ENCODE assay signal across 8 cellular contexts in the genomic region with DNA sequence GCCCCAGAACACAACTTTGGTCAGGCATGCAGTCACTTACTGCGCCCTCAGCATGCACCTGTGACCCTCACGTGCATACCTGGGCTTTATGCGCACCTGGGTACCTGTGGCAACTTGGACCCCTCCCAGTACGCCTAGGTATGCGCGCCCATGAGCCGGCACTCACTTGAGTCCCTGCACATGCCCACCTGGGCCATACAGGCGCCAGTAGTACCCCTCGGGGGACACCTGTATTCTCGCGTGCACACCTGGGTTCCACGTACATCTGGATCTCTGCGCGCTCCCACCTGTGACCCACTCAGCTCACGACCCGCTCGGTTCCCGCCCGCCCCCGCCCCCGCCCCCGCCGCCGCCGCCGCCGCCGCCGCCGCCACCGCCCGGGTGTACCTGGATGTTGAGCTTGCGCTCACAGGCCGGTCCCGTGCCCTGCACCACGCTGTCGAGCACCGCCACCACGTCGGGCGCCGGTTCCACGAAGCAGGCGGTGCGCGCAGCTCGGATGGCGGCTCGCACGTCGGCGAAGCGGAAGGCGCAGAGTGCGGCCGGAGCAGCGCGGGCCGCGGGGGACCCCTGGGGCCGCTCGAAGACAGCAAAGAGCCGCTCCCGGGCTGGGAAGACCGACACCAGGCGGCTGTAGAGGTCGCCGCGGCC. TPM values are rescaled to one million over a fixed set of nuclear protein-coding genes. Genes with fewer than 3 reads are reported as not detected.
DNase-seq lines count a peak whose midpoint lies in the region; ATAC-seq, FAIRE-seq and TF ChIP-seq lines count a peak whose summit lies in the region.

No MANE protein-coding gene starts in this region.

- H3K9me3 ChIP-seq in CD4-positive, alpha-beta memory T cell (ENCODE audit: control insufficient read depth in 1 of 2, low read length in 2 of 2), result no peaks in the 10 kb centered on the region
- H3K9me3 ChIP-seq in PC-9 (ENCODE audit: insufficient read depth, low read depth), result no peaks in the 10 kb centered on the region
- no peaks in the 10 kb centered on the region for H3K9me3 ChIP-seq in pancreas

- TF ChIP-seq CTCF in PC-9 (conservative IDR thresholded peaks at IDR 0.05) (no peak), fibroblast of pulmonary artery (IDR thresholded peaks at IDR 0.05; ENCODE audit: low read length, missing control alignments) (no peak), pancreas (IDR thresholded peaks at IDR 0.05) (no peak), foreskin keratinocyte (conservative IDR thresholded peaks at IDR 0.05) (no peak)

- peaks cover 8% of the 10 kb centered on the region for H4K20me1 ChIP-seq in PC-9 (ENCODE audit: insufficient read depth)

- FAIRE-seq in pancreas (lab: Jason Lieb, UNC), result no peak

- no peaks in the 10 kb centered on the region for H3K27me3 ChIP-seq in CD4-positive, alpha-beta memory T cell (ENCODE audit: insufficient read depth, low read length)
- H3K27me3 ChIP-seq in PC-9 (ENCODE audit: insufficient read depth, low read depth), result peaks cover 9% of the 10 kb centered on the region; the same call in 1 of the 2 replicates
- H3K27me3 ChIP-seq in pancreas, result no peaks in the 10 kb centered on the region
- H3K27me3 ChIP-seq in foreskin keratinocyte, result peaks cover 68% of the 10 kb centered on the region

- intact Hi-C loops in CD4-positive, alpha-beta memory T cell (cut with micrococcal nuclease), result loop anchor here (10.0 kb wide), 1 partner anchor 50 kb away; no protein-coding TSS in a partner anchor
- intact Hi-C loops in PC-9 (cut with micrococcal nuclease; ENCODE audit: unreplicated experiment) (no loop called here), pancreas (cut with DNase I) (no loop called here)

- 28 to 30% methylated on average over 51 to 69 of the region's 69 CpGs for WGBS in pancreas, 2 donors

- H3K9me2 ChIP-seq in PC-9 (ENCODE audit: insufficient read depth), result no peaks in the 10 kb centered on the region

- H3K4me2 ChIP-seq in PC-9, result peak overlapping the region; percentile 87

- peaks cover 2 to 4% of the 10 kb centered on the region in 2 donors for H3K27me3 Mint-ChIP-seq in CD4-positive, alpha-beta memory T cell

- peaks cover 39% of the 10 kb centered on the region for H3K79me2 ChIP-seq in PC-9 (ENCODE audit: low read depth)

- ATAC-seq in pancreas (no peak), foreskin keratinocyte (no peak), GM18517 (IDR thresholded peaks at IDR 0.05; ENCODE audit: unreplicated experiment) (no peak), GM21717 (IDR thresholded peaks at IDR 0.05; ENCODE audit: unreplicated experiment) (no peak)

- no peaks in the 10 kb centered on the region for H3K9me3 Mint-ChIP-seq in CD4-positive, alpha-beta memory T cell

- H3K4me1 ChIP-seq in CD4-positive, alpha-beta memory T cell (ENCODE audit: insufficient read depth, low read length), result peaks cover 28% of the 10 kb centered on the region
- H3K4me1 ChIP-seq in PC-9 (replicated peaks; ENCODE audit: insufficient read depth) (peaks cover 29% of the 10 kb centered on the region), pancreas (peaks cover 4 to 15% (median 7%) of the 10 kb centered on the region in 3 donors), foreskin keratinocyte (no peaks in the 10 kb centered on the region)

- H2AFZ ChIP-seq in PC-9, result peak overlapping the region; percentile 88

- peak overlapping the region in 2 of 7 donors; percentile 41 to 82 for H3K27ac Mint-ChIP-seq in CD4-positive, alpha-beta memory T cell

- no peaks in the 10 kb centered on the region for H3K36me3 ChIP-seq in CD4-positive, alpha-beta memory T cell (ENCODE audit: insufficient read depth, low read length)
- H3K36me3 ChIP-seq in PC-9 (ENCODE audit: low read depth) (no peaks in the 10 kb centered on the region), pancreas (no peaks in the 10 kb centered on the region)

- H3F3A ChIP-seq in PC-9 (ENCODE audit: insufficient read depth, low read depth), result peaks cover 16% of the 10 kb centered on the region; the same call in 1 of the 2 replicates

- H3K4me3 ChIP-seq in CD4-positive, alpha-beta memory T cell (ENCODE audit: low read length in 2 of 2), result peak overlapping the region in 1 of 2 donors; percentile 62
- H3K4me3 ChIP-seq in PC-9 (peak overlapping the region; percentile 71), fibroblast of pulmonary artery (replicated peaks; ENCODE audit: low read depth, low read length) (peak overlapping the region; percentile 90), pancreas (peak overlapping the region; percentile 31 to 65 (median 38))

- POLR2A ChIA-PET in CD4-positive, alpha-beta memory T cell (lab: Charles Lee; ENCODE audit: partially characterized antibody), result interaction anchor here (0.9 to 7.7 kb wide), 18 partner anchors 10 to 507 kb away, joined by 3 to 154 read pairs (median 6); a partner anchor contains a TSS
- POLR2A ChIA-PET in PC-9 (lab: Charles Lee; ENCODE audit: unreplicated experiment), result interaction anchor here (0.5 to 0.7 kb wide), 3 partner anchors 12 to 304 kb away, joined by 3 to 5 read pairs (median 3); no protein-coding TSS in a partner anchor

- H3K4me3 Mint-ChIP-seq in CD4-positive, alpha-beta memory T cell, result peak overlapping the region; percentile 71 to 99 (median 91)

- DNase-seq in CD4-positive, alpha-beta memory T cell, result peak in 1 of 5 donors; percentile 39
- no peak for DNase-seq in PC-9
- DNase-seq in fibroblast of pulmonary artery (ENCODE audit: low read depth), result no peak
- DNase-seq in pancreas, result no peak
- no peak for DNase-seq in foreskin keratinocyte
- DNase-seq in NCI-H187 treated with DMSO at 0.1 percent for 48 hours (lab: John Stamatoyannopoulos, UW), result no peak

- H3K36me3 Mint-ChIP-seq in CD4-positive, alpha-beta memory T cell, result peaks cover 0 to 3% of the 10 kb centered on the region in 2 donors

- CTCF ChIA-PET in CD4-positive, alpha-beta memory T cell (lab: Charles Lee; ENCODE audit: partially characterized antibody), result interaction anchor here (0.8 to 2.2 kb wide), 7 partner anchors 12 to 227 kb away, joined by 3 to 18 read pairs (median 3); no protein-coding TSS in a partner anchor
- CTCF ChIA-PET in PC-9 (lab: Charles Lee), result interaction anchor here (0.6 to 1.8 kb wide), 3 partner anchors 115 to 507 kb away, joined by 3 to 8 read pairs (median 3); no protein-coding TSS in a partner anchor

- BruUV-seq in PC-9 (replicated peaks; lab: Mats Ljungman, UMichigan), result no TSS peak

- H3K27ac ChIP-seq in CD4-positive, alpha-beta memory T cell (ENCODE audit: low read depth, low read length), result no peak overlapping the region
- H3K27ac ChIP-seq in PC-9, result no peak overlapping the region
- H3K27ac ChIP-seq in pancreas, result peak overlapping the region in 2 of 4 donors; percentile 34 to 54
- no peak overlapping the region for H3K27ac ChIP-seq in foreskin keratinocyte

- peaks cover 24 to 58% (median 40%) of the 10 kb centered on the region in 4 donors for H3K4me1 Mint-ChIP-seq in CD4-positive, alpha-beta memory T cell

RNA-seq across cellular contexts. Expression of a gene that starts 1.4 kb away (rescaled TPM):
- 10 to 100 TPM; 71.4 to 72.5 TPM for total RNA-seq in CD4-positive, alpha-beta memory T cell
- polyA plus RNA-seq in CD4-positive, alpha-beta memory T cell, result 1 to 10 TPM in 1 of 2 donors, under 1 TPM in 1; 0.03 to 8.9 TPM
- total RNA-seq in PC-9 (2021), result 44.4 and 50.4 TPM in 2 replicates
- total RNA-seq in pancreas, result 10 to 100 TPM; 15.5 to 48.5 (median 21.7) TPM
- 10 to 100 TPM; 52.5 to 66.2 TPM for polyA plus RNA-seq in pancreas
- 1.8 and 3.1 TPM in 2 replicates for total RNA-seq in foreskin keratinocyte
- polyA plus RNA-seq in foreskin keratinocyte, result 1.3 and 2.5 TPM in 2 replicates
